In the genomic region with DNA sequence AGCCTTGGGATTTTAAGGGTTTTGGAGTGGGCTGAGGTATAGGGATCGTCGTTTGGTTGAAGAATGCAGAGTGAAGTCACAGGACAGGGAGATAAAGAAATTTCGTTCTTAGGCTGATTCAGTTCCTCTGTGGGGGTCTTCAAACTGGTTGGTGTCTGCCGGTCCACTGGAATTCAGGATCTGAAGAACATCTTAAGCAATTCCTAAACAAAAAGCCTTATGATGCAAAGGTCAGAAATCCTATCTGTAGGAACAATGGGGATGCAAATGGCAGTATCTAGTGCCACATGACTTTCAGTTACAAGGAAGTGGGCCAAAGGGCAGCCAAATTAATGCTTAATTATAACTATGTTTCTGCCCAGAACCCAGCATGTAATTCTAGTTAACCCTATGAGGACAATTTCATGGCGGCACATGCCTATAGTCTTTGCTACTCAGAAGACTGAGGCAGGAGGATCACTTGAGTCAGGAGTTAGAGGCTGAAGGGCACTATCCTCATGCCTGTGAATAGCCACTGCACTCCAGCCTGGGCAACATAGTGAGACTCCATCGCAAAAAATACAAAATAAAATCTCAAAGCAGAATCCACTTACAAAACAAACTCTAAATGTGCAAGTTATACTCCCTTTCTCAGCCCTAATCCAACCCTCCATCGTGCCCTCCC, we compare ENCODE assay signal across 1 cellular context.
TF ChIP-seq lines count a peak whose summit lies in the region.

No MANE protein-coding gene starts in this region.

TF ChIP-seq in IMR-90, 13 proteins besides CTCF, POLR2A, EP300 and RAD21:
- no peak for TF ChIP-seq FOS (IDR thresholded peaks at IDR 0.05; ENCODE audit: low read depth, low read length)
- no peak for TF ChIP-seq SMC3 (IDR thresholded peaks at IDR 0.05; ENCODE audit: low read depth, low read length)
- no peak for TF ChIP-seq RCOR1 (IDR thresholded peaks at IDR 0.05; ENCODE audit: insufficient replicate concordance, low read length)
- TF ChIP-seq NFE2L2 (IDR thresholded peaks at IDR 0.05; ENCODE audit: low read depth, low read length), result no peak
- TF ChIP-seq MAFK (IDR thresholded peaks at IDR 0.05; ENCODE audit: low read depth, low read length), result no peak
- no peak for TF ChIP-seq CEBPB (IDR thresholded peaks at IDR 0.05; ENCODE audit: low read depth, low read length)
- TF ChIP-seq CHD1 (IDR thresholded peaks at IDR 0.05; ENCODE audit: low read depth, low read length), result no peak
- TF ChIP-seq BHLHE40 (IDR thresholded peaks at IDR 0.05; ENCODE audit: low read depth, low read length), result no peak
- no peak for TF ChIP-seq MXI1 (IDR thresholded peaks at IDR 0.05; ENCODE audit: borderline replicate concordance, low read depth, low read length)
- TF ChIP-seq ELK1 (IDR thresholded peaks at IDR 0.05; ENCODE audit: borderline replicate concordance, low read depth, low read length), result no peak
- no peak for TF ChIP-seq RFX5 (IDR thresholded peaks at IDR 0.05; ENCODE audit: low read depth, low read length)
- TF ChIP-seq, protein P1, sequence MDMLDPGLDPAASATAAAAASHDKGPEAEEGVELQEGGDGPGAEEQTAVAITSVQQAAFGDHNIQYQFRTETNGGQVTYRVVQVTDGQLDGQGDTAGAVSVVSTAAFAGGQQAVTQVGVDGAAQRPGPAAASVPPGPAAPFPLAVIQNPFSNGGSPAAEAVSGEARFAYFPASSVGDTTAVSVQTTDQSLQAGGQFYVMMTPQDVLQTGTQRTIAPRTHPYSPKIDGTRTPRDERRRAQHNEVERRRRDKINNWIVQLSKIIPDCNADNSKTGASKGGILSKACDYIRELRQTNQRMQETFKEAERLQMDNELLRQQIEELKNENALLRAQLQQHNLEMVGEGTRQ (IDR thresholded peaks at IDR 0.05; ENCODE audit: low read depth, low read length), result no peak
- TF ChIP-seq MAZ (IDR thresholded peaks at IDR 0.05; ENCODE audit: borderline replicate concordance, low read depth, low read length), result no peak
